Comparison of ENCODE assay signal across 1 cellular context in genomic region chr11:65428578-65429068, GRCh38.
TF ChIP-seq lines count a peak whose summit lies in the region.

No MANE protein-coding gene starts in this region.

TF ChIP-seq in endothelial cell of umbilical vein, 7 proteins besides CTCF, POLR2A, EP300 and RAD21:
- no peak for TF ChIP-seq FOS (IDR thresholded peaks at IDR 0.05; ENCODE audit: borderline replicate concordance, insufficient read depth, low read length)
- no peak for TF ChIP-seq GATA2 (IDR thresholded peaks at IDR 0.05; ENCODE audit: insufficient read depth, insufficient read length, low read depth, low read length)
- TF ChIP-seq POLR2AphosphoS5 (IDR thresholded peaks at IDR 0.05; ENCODE audit: insufficient read depth, low read depth, low read length), result peak; percentile 37
